ENCODE assay signal across 1 cellular context in the genomic region with DNA sequence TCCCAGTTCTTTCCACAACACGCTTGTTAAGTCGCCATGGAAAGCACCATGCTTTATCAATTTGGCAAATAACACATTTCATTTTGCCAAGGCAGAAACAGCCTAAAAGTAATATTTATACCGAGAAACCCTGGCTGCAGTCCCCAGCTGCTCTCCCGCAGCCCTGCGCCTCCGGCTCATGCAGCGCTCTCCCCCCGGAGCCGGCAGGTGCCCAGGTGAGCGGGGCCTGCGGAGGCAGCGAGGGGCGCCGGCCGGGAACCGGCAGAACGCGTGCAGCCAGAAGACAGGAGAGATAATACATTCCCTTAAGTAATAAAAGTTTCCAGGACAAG.
A peak's percentile ranks its signal among the peaks of the same experiment; 100 is the strongest.
TF ChIP-seq lines count a peak whose summit lies in the region.

No MANE protein-coding gene starts in this region.

TF ChIP-seq in HepG2, 621 proteins besides CTCF, POLR2A, EP300 and RAD21 (continues in another document):
- TF ChIP-seq, protein P1, sequence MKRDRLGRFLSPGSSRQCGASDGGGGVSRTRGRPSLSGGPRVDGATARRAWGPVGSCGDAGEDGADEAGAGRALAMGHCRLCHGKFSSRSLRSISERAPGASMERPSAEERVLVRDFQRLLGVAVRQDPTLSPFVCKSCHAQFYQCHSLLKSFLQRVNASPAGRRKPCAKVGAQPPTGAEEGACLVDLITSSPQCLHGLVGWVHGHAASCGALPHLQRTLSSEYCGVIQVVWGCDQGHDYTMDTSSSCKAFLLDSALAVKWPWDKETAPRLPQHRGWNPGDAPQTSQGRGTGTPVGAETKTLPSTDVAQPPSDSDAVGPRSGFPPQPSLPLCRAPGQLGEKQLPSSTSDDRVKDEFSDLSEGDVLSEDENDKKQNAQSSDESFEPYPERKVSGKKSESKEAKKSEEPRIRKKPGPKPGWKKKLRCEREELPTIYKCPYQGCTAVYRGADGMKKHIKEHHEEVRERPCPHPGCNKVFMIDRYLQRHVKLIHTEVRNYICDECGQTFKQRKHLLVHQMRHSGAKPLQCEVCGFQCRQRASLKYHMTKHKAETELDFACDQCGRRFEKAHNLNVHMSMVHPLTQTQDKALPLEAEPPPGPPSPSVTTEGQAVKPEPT (CRISPR knock-in tag; IDR thresholded peaks at IDR 0.05; ENCODE audit: low read depth): no peak
- no peak for TF ChIP-seq MIER3 (CRISPR knock-in tag; IDR thresholded peaks at IDR 0.05; ENCODE audit: borderline replicate concordance)
- TF ChIP-seq ZSCAN12 (CRISPR knock-in tag; IDR thresholded peaks at IDR 0.05): no peak
- TF ChIP-seq ZFAT (CRISPR knock-in tag; conservative IDR thresholded peaks at IDR 0.05): no peak
- TF ChIP-seq, protein P2, sequence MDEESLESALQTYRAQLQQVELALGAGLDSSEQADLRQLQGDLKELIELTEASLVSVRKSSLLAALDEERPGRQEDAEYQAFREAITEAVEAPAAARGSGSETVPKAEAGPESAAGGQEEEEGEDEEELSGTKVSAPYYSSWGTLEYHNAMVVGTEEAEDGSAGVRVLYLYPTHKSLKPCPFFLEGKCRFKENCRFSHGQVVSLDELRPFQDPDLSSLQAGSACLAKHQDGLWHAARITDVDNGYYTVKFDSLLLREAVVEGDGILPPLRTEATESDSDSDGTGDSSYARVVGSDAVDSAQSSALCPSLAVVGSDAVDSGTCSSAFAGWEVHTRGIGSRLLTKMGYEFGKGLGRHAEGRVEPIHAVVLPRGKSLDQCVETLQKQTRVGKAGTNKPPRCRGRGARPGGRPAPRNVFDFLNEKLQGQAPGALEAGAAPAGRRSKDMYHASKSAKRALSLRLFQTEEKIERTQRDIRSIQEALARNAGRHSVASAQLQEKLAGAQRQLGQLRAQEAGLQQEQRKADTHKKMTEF (CRISPR knock-in tag; IDR thresholded peaks at IDR 0.05): no peak
- no peak for TF ChIP-seq ZBTB42 (CRISPR knock-in tag; IDR thresholded peaks at IDR 0.05)
- no peak for TF ChIP-seq HHEX (CRISPR knock-in tag; IDR thresholded peaks at IDR 0.05)
- TF ChIP-seq MIXL1 (CRISPR knock-in tag; IDR thresholded peaks at IDR 0.05): no peak
- TF ChIP-seq, protein P3, sequence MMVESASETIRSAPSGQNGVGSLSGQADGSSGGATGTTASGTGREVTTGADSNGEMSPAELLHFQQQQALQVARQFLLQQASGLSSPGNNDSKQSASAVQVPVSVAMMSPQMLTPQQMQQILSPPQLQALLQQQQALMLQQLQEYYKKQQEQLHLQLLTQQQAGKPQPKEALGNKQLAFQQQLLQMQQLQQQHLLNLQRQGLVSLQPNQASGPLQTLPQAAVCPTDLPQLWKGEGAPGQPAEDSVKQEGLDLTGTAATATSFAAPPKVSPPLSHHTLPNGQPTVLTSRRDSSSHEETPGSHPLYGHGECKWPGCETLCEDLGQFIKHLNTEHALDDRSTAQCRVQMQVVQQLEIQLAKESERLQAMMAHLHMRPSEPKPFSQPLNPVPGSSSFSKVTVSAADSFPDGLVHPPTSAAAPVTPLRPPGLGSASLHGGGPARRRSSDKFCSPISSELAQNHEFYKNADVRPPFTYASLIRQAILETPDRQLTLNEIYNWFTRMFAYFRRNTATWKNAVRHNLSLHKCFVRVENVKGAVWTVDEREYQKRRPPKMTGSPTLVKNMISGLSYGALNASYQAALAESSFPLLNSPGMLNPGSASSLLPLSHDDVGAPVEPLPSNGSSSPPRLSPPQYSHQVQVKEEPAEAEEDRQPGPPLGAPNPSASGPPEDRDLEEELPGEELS (CRISPR knock-in tag; IDR thresholded peaks at IDR 0.05): no peak
- TF ChIP-seq ARNTL (CRISPR knock-in tag; IDR thresholded peaks at IDR 0.05): no peak
- TF ChIP-seq ZNF878 (CRISPR knock-in tag; IDR thresholded peaks at IDR 0.05): no peak
- TF ChIP-seq, protein P4, sequence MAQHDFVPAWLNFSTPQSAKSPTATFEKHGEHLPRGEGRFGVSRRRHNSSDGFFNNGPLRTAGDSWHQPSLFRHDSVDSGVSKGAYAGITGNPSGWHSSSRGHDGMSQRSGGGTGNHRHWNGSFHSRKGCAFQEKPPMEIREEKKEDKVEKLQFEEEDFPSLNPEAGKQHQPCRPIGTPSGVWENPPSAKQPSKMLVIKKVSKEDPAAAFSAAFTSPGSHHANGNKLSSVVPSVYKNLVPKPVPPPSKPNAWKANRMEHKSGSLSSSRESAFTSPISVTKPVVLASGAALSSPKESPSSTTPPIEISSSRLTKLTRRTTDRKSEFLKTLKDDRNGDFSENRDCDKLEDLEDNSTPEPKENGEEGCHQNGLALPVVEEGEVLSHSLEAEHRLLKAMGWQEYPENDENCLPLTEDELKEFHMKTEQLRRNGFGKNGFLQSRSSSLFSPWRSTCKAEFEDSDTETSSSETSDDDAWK (CRISPR knock-in tag; IDR thresholded peaks at IDR 0.05): no peak
- no peak for TF ChIP-seq ZNF790 (CRISPR knock-in tag; IDR thresholded peaks at IDR 0.05; ENCODE audit: borderline replicate concordance)
- TF ChIP-seq, protein P5, sequence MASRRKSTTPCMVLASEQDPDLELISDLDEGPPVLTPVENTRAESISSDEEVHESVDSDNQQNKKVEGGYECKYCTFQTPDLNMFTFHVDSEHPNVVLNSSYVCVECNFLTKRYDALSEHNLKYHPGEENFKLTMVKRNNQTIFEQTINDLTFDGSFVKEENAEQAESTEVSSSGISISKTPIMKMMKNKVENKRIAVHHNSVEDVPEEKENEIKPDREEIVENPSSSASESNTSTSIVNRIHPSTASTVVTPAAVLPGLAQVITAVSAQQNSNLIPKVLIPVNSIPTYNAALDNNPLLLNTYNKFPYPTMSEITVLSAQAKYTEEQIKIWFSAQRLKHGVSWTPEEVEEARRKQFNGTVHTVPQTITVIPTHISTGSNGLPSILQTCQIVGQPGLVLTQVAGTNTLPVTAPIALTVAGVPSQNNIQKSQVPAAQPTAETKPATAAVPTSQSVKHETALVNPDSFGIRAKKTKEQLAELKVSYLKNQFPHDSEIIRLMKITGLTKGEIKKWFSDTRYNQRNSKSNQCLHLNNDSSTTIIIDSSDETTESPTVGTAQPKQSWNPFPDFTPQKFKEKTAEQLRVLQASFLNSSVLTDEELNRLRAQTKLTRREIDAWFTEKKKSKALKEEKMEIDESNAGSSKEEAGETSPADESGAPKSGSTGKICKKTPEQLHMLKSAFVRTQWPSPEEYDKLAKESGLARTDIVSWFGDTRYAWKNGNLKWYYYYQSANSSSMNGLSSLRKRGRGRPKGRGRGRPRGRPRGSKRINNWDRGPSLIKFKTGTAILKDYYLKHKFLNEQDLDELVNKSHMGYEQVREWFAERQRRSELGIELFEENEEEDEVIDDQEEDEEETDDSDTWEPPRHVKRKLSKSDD (CRISPR knock-in tag; IDR thresholded peaks at IDR 0.05; ENCODE audit: low read depth): no peak
- no peak for TF ChIP-seq SALL1 (CRISPR knock-in tag; IDR thresholded peaks at IDR 0.05)
- TF ChIP-seq, protein P6, sequence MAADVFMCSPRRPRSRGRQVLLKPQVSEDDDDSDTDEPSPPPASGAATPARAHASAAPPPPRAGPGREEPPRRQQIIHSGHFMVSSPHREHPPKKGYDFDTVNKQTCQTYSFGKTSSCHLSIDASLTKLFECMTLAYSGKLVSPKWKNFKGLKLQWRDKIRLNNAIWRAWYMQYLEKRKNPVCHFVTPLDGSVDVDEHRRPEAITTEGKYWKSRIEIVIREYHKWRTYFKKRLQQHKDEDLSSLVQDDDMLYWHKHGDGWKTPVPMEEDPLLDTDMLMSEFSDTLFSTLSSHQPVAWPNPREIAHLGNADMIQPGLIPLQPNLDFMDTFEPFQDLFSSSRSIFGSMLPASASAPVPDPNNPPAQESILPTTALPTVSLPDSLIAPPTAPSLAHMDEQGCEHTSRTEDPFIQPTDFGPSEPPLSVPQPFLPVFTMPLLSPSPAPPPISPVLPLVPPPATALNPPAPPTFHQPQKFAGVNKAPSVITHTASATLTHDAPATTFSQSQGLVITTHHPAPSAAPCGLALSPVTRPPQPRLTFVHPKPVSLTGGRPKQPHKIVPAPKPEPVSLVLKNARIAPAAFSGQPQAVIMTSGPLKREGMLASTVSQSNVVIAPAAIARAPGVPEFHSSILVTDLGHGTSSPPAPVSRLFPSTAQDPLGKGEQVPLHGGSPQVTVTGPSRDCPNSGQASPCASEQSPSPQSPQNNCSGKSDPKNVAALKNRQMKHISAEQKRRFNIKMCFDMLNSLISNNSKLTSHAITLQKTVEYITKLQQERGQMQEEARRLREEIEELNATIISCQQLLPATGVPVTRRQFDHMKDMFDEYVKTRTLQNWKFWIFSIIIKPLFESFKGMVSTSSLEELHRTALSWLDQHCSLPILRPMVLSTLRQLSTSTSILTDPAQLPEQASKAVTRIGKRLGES (CRISPR knock-in tag; IDR thresholded peaks at IDR 0.05; ENCODE audit: borderline replicate concordance): no peak
- TF ChIP-seq ZSCAN30 (CRISPR knock-in tag; IDR thresholded peaks at IDR 0.05): no peak
- TF ChIP-seq, protein P7, sequence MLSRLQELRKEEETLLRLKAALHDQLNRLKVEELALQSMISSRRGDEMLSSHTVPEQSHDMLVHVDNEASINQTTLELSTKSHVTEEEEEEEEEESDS (CRISPR knock-in tag; IDR thresholded peaks at IDR 0.05; ENCODE audit: borderline replicate concordance): no peak
- no peak for TF ChIP-seq FLYWCH1 (CRISPR knock-in tag; IDR thresholded peaks at IDR 0.05)
- TF ChIP-seq ZNF264 (CRISPR knock-in tag; IDR thresholded peaks at IDR 0.05): 0 out of 2 replicates have a peak, but pooled peaks have one; percentile 12
- TF ChIP-seq, protein P8, sequence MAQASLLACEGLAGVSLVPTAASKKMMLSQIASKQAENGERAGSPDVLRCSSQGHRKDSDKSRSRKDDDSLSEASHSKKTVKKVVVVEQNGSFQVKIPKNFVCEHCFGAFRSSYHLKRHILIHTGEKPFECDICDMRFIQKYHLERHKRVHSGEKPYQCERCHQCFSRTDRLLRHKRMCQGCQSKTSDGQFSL (CRISPR knock-in tag; IDR thresholded peaks at IDR 0.05): no peak
- TF ChIP-seq, protein P9, sequence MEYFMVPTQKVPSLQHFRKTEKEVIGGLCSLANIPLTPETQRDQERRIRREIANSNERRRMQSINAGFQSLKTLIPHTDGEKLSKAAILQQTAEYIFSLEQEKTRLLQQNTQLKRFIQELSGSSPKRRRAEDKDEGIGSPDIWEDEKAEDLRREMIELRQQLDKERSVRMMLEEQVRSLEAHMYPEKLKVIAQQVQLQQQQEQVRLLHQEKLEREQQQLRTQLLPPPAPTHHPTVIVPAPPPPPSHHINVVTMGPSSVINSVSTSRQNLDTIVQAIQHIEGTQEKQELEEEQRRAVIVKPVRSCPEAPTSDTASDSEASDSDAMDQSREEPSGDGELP (IDR thresholded peaks at IDR 0.05; ENCODE audit: borderline replicate concordance, low read depth): no peak
- TF ChIP-seq, protein P10, sequence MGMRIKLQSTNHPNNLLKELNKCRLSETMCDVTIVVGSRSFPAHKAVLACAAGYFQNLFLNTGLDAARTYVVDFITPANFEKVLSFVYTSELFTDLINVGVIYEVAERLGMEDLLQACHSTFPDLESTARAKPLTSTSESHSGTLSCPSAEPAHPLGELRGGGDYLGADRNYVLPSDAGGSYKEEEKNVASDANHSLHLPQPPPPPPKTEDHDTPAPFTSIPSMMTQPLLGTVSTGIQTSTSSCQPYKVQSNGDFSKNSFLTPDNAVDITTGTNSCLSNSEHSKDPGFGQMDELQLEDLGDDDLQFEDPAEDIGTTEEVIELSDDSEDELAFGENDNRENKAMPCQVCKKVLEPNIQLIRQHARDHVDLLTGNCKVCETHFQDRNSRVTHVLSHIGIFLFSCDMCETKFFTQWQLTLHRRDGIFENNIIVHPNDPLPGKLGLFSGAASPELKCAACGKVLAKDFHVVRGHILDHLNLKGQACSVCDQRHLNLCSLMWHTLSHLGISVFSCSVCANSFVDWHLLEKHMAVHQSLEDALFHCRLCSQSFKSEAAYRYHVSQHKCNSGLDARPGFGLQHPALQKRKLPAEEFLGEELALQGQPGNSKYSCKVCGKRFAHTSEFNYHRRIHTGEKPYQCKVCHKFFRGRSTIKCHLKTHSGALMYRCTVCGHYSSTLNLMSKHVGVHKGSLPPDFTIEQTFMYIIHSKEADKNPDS (CRISPR knock-in tag; IDR thresholded peaks at IDR 0.05): no peak
- no peak for TF ChIP-seq SKI (IDR thresholded peaks at IDR 0.05; ENCODE audit: partially characterized antibody)
- 0 out of 2 replicates have a peak, but pooled peaks have one; percentile 8 for TF ChIP-seq ZNF672 (CRISPR knock-in tag; IDR thresholded peaks at IDR 0.05)
- peak; percentile 29 for TF ChIP-seq AGO2 (optimal IDR thresholded peaks at IDR 0.05; ENCODE audit: low read depth, low read length)
- TF ChIP-seq ZNF572 (CRISPR knock-in tag; IDR thresholded peaks at IDR 0.05): no peak
- TF ChIP-seq MTA1 (CRISPR knock-in tag; IDR thresholded peaks at IDR 0.05; ENCODE audit: borderline replicate concordance): no peak
- no peak for TF ChIP-seq NR2C2 (CRISPR knock-in tag; IDR thresholded peaks at IDR 0.05; ENCODE audit: borderline replicate concordance)
- TF ChIP-seq, protein P11, sequence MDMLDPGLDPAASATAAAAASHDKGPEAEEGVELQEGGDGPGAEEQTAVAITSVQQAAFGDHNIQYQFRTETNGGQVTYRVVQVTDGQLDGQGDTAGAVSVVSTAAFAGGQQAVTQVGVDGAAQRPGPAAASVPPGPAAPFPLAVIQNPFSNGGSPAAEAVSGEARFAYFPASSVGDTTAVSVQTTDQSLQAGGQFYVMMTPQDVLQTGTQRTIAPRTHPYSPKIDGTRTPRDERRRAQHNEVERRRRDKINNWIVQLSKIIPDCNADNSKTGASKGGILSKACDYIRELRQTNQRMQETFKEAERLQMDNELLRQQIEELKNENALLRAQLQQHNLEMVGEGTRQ (IDR thresholded peaks at IDR 0.05; ENCODE audit: low read depth, low read length): no peak
- TF ChIP-seq, protein P11 (CRISPR knock-in tag; IDR thresholded peaks at IDR 0.05; ENCODE audit: borderline replicate concordance): peak; percentile 7; the same call in 1 of the 2 replicates
- TF ChIP-seq, protein P12, sequence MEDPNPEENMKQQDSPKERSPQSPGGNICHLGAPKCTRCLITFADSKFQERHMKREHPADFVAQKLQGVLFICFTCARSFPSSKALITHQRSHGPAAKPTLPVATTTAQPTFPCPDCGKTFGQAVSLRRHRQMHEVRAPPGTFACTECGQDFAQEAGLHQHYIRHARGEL (CRISPR knock-in tag; IDR thresholded peaks at IDR 0.05): no peak
- TF ChIP-seq NKX3-1 (CRISPR knock-in tag; IDR thresholded peaks at IDR 0.05): no peak
- no peak for TF ChIP-seq ZSCAN20 (CRISPR knock-in tag; IDR thresholded peaks at IDR 0.05; ENCODE audit: borderline replicate concordance)
- TF ChIP-seq, protein P13, sequence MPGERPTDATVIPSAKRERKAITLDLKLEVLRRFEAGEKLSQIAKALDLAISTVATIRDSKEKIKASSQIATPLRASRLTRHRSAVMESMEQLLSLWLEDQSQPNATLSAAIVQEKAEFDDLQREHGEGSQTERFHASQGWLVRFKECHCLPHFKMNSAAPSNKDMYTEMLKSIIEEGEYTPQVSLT (CRISPR knock-in tag; IDR thresholded peaks at IDR 0.05; ENCODE audit: borderline replicate concordance, low read depth): no peak
- TF ChIP-seq KLF12 (CRISPR knock-in tag; IDR thresholded peaks at IDR 0.05; ENCODE audit: borderline replicate concordance): no peak
- TF ChIP-seq SIN3B (IDR thresholded peaks at IDR 0.05; ENCODE audit: low read length): no peak
- TF ChIP-seq HMG20B (CRISPR knock-in tag; conservative IDR thresholded peaks at IDR 0.05): no peak
- TF ChIP-seq ZNF891 (CRISPR knock-in tag; IDR thresholded peaks at IDR 0.05): peak; percentile 33; the same call in 1 of the 2 replicates
- TF ChIP-seq MEIS2 (CRISPR knock-in tag; IDR thresholded peaks at IDR 0.05): no peak
